1 cellular context compared by ENCODE assay signal in the genomic region with DNA sequence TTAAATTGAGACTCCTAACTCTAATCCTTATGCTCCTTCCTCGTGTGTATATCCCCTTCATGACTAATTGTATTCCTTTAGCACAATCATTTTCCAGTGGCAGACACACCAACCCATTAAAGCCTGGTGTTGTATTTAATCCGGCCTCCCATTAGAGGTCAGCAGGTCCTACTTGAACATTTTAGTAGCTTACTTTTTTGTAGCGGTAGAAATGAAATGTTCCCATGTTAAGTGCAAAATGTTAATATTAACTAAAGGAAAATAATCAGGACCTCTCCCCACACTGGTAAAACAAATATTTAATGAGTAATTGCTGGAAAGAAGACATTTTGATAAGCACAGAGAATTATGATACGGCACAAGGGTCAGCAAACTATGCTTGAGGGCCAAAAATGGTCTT.
TF ChIP-seq lines count a peak whose summit lies in the region.

No MANE protein-coding gene starts in this region.

TF ChIP-seq in GM23338, 12 proteins besides CTCF, POLR2A, EP300 and RAD21 (continued from another document):
- TF ChIP-seq, protein P1, sequence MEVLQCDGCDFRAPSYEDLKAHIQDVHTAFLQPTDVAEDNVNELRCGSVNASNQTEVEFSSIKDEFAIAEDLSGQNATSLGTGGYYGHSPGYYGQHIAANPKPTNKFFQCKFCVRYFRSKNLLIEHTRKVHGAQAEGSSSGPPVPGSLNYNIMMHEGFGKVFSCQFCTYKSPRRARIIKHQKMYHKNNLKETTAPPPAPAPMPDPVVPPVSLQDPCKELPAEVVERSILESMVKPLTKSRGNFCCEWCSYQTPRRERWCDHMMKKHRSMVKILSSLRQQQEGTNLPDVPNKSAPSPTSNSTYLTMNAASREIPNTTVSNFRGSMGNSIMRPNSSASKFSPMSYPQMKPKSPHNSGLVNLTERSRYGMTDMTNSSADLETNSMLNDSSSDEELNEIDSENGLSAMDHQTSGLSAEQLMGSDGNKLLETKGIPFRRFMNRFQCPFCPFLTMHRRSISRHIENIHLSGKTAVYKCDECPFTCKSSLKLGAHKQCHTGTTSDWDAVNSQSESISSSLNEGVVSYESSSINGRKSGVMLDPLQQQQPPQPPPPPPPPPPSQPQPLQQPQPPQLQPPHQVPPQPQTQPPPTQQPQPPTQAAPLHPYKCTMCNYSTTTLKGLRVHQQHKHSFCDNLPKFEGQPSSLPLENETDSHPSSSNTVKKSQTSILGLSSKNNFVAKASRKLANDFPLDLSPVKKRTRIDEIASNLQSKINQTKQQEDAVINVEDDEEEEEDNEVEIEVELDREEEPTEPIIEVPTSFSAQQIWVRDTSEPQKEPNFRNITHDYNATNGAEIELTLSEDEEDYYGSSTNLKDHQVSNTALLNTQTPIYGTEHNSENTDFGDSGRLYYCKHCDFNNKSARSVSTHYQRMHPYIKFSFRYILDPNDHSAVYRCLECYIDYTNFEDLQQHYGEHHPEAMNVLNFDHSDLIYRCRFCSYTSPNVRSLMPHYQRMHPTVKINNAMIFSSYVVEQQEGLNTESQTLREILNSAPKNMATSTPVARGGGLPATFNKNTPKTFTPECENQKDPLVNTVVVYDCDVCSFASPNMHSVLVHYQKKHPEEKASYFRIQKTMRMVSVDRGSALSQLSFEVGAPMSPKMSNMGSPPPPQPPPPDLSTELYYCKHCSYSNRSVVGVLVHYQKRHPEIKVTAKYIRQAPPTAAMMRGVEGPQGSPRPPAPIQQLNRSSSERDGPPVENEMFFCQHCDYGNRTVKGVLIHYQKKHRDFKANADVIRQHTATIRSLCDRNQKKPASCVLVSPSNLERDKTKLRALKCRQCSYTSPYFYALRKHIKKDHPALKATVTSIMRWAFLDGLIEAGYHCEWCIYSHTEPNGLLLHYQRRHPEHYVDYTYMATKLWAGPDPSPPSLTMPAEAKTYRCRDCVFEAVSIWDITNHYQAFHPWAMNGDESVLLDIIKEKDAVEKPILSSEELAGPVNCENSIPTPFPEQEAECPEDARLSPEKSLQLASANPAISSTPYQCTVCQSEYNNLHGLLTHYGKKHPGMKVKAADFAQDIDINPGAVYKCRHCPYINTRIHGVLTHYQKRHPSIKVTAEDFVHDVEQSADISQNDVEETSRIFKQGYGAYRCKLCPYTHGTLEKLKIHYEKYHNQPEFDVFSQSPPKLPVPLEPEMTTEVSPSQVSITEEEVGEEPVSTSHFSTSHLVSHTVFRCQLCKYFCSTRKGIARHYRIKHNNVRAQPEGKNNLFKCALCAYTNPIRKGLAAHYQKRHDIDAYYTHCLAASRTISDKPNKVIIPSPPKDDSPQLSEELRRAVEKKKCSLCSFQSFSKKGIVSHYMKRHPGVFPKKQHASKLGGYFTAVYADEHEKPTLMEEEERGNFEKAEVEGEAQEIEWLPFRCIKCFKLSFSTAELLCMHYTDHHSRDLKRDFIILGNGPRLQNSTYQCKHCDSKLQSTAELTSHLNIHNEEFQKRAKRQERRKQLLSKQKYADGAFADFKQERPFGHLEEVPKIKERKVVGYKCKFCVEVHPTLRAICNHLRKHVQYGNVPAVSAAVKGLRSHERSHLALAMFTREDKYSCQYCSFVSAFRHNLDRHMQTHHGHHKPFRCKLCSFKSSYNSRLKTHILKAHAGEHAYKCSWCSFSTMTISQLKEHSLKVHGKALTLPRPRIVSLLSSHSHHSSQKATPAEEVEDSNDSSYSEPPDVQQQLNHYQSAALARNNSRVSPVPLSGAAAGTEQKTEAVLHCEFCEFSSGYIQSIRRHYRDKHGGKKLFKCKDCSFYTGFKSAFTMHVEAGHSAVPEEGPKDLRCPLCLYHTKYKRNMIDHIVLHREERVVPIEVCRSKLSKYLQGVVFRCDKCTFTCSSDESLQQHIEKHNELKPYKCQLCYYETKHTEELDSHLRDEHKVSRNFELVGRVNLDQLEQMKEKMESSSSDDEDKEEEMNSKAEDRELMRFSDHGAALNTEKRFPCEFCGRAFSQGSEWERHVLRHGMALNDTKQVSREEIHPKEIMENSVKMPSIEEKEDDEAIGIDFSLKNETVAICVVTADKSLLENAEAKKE (CRISPR knock-in tag; IDR thresholded peaks at IDR 0.05), result no peak
- TF ChIP-seq JUNB (IDR thresholded peaks at IDR 0.05; ENCODE audit: unreplicated experiment) (no peak), POLR2AphosphoS5 (IDR thresholded peaks at IDR 0.05; ENCODE audit: low read depth) (no peak), STAT1 (IDR thresholded peaks at IDR 0.05; ENCODE audit: unreplicated experiment) (no peak)
